In the genomic region with DNA sequence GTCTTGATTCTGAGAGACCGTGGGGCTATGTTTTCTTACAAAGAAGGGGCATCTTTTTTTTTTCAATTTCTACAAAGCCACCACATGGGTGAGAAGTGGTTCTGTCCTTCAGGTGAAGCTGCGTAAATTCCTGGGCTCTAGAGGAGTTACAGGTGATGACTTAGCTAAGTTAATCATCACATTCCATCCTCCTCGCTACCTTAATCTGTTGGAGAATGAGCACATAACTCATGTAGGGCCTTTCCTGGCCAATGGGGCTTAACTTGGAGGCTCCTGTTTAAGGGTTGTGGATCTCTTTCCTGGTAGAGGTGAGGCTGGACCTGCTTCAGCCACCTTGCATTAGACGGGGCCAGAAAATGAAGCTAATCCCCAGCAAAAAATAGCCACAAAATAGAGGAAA, we compare ENCODE assay signal across 1 cellular context.
TF ChIP-seq lines count a peak whose summit lies in the region.

No MANE protein-coding gene starts in this region.

TF ChIP-seq in HepG2, 621 proteins besides CTCF, POLR2A, EP300 and RAD21:
- TF ChIP-seq KLF12 (CRISPR knock-in tag; IDR thresholded peaks at IDR 0.05; ENCODE audit: borderline replicate concordance) (no peak), TEAD3 (CRISPR knock-in tag; optimal IDR thresholded peaks at IDR 0.05; ENCODE audit: borderline replicate concordance) (peak; percentile 31)
TF ChIP-seq in HepG2: peak in this region for 1.
